ENCODE assay signal across 18 cellular contexts in the genomic region with DNA sequence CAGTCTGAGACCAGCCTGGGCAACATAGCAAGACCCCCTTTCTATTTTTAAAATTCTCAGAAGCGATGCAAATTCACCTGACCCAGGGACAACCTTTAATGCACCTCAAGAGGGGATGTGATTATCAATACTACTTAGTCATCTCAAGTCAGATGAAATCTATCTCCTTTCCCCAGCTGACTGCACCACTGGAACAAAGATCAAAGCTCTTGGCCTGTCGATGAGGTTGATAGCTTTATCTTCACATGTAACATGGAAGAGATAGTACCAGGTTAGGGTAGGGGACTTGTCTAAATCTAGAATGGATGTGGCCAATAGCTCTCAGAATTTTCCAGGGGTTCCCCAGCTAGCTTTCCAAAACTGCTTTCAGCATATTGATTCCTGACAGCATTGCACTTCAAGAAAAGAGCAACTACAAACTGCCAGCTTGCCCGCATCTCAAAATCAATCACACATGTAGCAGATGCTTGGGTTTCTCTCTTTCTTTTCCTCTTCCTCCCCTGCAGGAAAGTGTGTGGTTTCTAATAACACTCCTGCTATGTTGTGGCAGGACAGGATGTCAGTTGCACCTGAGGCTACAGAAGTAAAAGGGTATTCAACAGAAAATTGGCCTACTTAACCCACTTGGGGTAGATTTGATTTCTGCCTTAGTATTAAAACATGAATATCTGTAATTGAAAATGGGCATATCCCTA. TPM values are rescaled to one million over a fixed set of nuclear protein-coding genes. Genes with fewer than 3 reads are reported as not detected.
DNase-seq lines count a peak whose midpoint lies in the region; ATAC-seq and TF ChIP-seq lines count a peak whose summit lies in the region.
"Had no signal": no experiment of that assay in that cellular context is flagged by ENCODE, and none has a peak within 500 bp of the region (broad histone marks: within the 10 kb centered on the region; RNA-seq: fewer than 3 reads in every experiment).

No MANE protein-coding gene starts in this region.

- H3K27ac Mint-ChIP-seq in activated naive CD8-positive, alpha-beta T cell treated with anti-CD3 and anti-CD28 coated beads, Interleukin-2, amount 10 ng/mL, durations not matched to agents 7 days and 5 days: peak overlapping the region; percentile 70
- no peak overlapping the region for H3K27ac Mint-ChIP-seq in activated naive CD8-positive, alpha-beta T cell treated with anti-CD3 and anti-CD28 coated beads for 36 hours
- H3K27ac Mint-ChIP-seq in T-cell (peak overlapping the region; percentile 60 to 72), MCF 10A (ENCODE audit: low read depth, unreplicated experiment) (no peak overlapping the region)
- H3K27ac Mint-ChIP-seq in natural killer cell treated with Interleukin-12 subunit alpha and Interleukin-12 subunit beta and Interleukin-15 and Interleukin-18, amount 100 ng/mL, for 72 hours: no peak overlapping the region
- H3K27ac Mint-ChIP-seq: activated T-cell treated with anti-CD3 and anti-CD28 coated beads, Interleukin-2, amount 50 U/mL, for 72 hours had no signal

- peak; percentile 60 for ATAC-seq in activated naive CD8-positive, alpha-beta T cell treated with anti-CD3 and anti-CD28 coated beads, Interleukin-2, amount 10 ng/mL, durations not matched to agents 7 days and 5 days (ENCODE audit: low read depth)
- ATAC-seq in GM21717 (IDR thresholded peaks at IDR 0.05; ENCODE audit: unreplicated experiment) (peak; percentile 77), T-cell (replicated peaks in 1 of 4) (peak in 3 of 4 experiments; percentile 52 to 69 (median 61))
- ATAC-seq in natural killer cell treated with Interleukin-12 subunit alpha and Interleukin-12 subunit beta and Interleukin-15 and Interleukin-18, amount 100 ng/mL, for 72 hours: no peak
- ATAC-seq: activated T-cell treated with anti-CD3 and anti-CD28 coated beads, Interleukin-2, amount 50 U/mL, for 72 hours had no signal

- TF ChIP-seq CTCF in BE2C (IDR thresholded peaks at IDR 0.05; ENCODE audit: low read depth, low read length) (no peak), MCF 10A (IDR thresholded peaks at IDR 0.05; ENCODE audit: unreplicated experiment) (no peak)

- intact Hi-C loops in MCF 10A (cut with micrococcal nuclease): no loop called here

- H3K36me3 ChIP-seq in BE2C: no peaks in the 10 kb centered on the region

- no peaks in the 10 kb centered on the region for H3K36me3 Mint-ChIP-seq in activated naive CD8-positive, alpha-beta T cell treated with anti-CD3 and anti-CD28 coated beads, Interleukin-2, amount 10 ng/mL, durations not matched to agents 7 days and 5 days
- H3K36me3 Mint-ChIP-seq in activated naive CD8-positive, alpha-beta T cell treated with anti-CD3 and anti-CD28 coated beads for 36 hours: no peaks in the 10 kb centered on the region
- H3K36me3 Mint-ChIP-seq in T-cell (no peaks in the 10 kb centered on the region), MCF 10A (ENCODE audit: insufficient read depth, unreplicated experiment) (no peaks in the 10 kb centered on the region)
- H3K36me3 Mint-ChIP-seq in natural killer cell treated with Interleukin-12 subunit alpha and Interleukin-12 subunit beta and Interleukin-15 and Interleukin-18, amount 100 ng/mL, for 72 hours: no peaks in the 10 kb centered on the region

- no peaks in the 10 kb centered on the region for H3K27me3 Mint-ChIP-seq in activated naive CD8-positive, alpha-beta T cell treated with anti-CD3 and anti-CD28 coated beads, Interleukin-2, amount 10 ng/mL, durations not matched to agents 7 days and 5 days
- H3K27me3 Mint-ChIP-seq in activated naive CD8-positive, alpha-beta T cell treated with anti-CD3 and anti-CD28 coated beads for 36 hours: no peaks in the 10 kb centered on the region
- H3K27me3 Mint-ChIP-seq in T-cell (peaks cover 0 to 24% of the 10 kb centered on the region in 2 donors), MCF 10A (ENCODE audit: insufficient read depth, unreplicated experiment) (peaks cover 60% of the 10 kb centered on the region)
- H3K27me3 Mint-ChIP-seq in natural killer cell treated with Interleukin-12 subunit alpha and Interleukin-12 subunit beta and Interleukin-15 and Interleukin-18, amount 100 ng/mL, for 72 hours: peaks cover 0 to 13% of the 10 kb centered on the region in 2 donors

- H3K4me1 Mint-ChIP-seq in activated naive CD8-positive, alpha-beta T cell treated with anti-CD3 and anti-CD28 coated beads, Interleukin-2, amount 10 ng/mL, durations not matched to agents 7 days and 5 days: peaks cover 32% of the 10 kb centered on the region
- peaks cover 15% of the 10 kb centered on the region for H3K4me1 Mint-ChIP-seq in activated naive CD8-positive, alpha-beta T cell treated with anti-CD3 and anti-CD28 coated beads for 36 hours
- H3K4me1 Mint-ChIP-seq in T-cell (peaks cover 17 to 34% (median 28%) of the 10 kb centered on the region in 3 donors), MCF 10A (ENCODE audit: insufficient read depth, unreplicated experiment) (no peaks in the 10 kb centered on the region)
- peaks cover 5 to 14% of the 10 kb centered on the region in 2 donors for H3K4me1 Mint-ChIP-seq in natural killer cell treated with Interleukin-12 subunit alpha and Interleukin-12 subunit beta and Interleukin-15 and Interleukin-18, amount 100 ng/mL, for 72 hours (ENCODE audit: low read depth in 2 of 2)

- H3K4me3 ChIP-seq in BE2C (ENCODE audit: low read depth, low read length): no peak overlapping the region

- POLR2A ChIA-PET in activated naive CD8-positive, alpha-beta T cell treated with anti-CD3 and anti-CD28 coated beads, Interleukin-2, amount 10 ng/mL, durations not matched to agents 7 days and 5 days (lab: Charles Lee): interaction anchor here (2.4 kb wide), 1 partner anchor 12 kb away, joined by 8 read pairs; the partner anchor contains the start of gene TMEM164
- POLR2A ChIA-PET in T-cell (lab: Charles Lee) (interaction anchor here in 1 of 2 donors (0.9 kb wide), 1 partner anchor 21 kb away, joined by 3 read pairs; no protein-coding TSS in a partner anchor), MCF 10A (lab: Yijun Ruan, JAX) (interaction anchor here (0.6 to 0.7 kb wide), 2 partner anchors 63 to 349 kb away, joined by 3 to 4 read pairs; no protein-coding TSS in a partner anchor)

- H3K4me1 ChIP-seq in BE2C: no peaks in the 10 kb centered on the region

- H3K9me3 Mint-ChIP-seq in activated naive CD8-positive, alpha-beta T cell treated with anti-CD3 and anti-CD28 coated beads, Interleukin-2, amount 10 ng/mL, durations not matched to agents 7 days and 5 days: no peaks in the 10 kb centered on the region
- H3K9me3 Mint-ChIP-seq in activated naive CD8-positive, alpha-beta T cell treated with anti-CD3 and anti-CD28 coated beads for 36 hours: no peaks in the 10 kb centered on the region
- no peaks in the 10 kb centered on the region for H3K9me3 Mint-ChIP-seq in T-cell
- H3K9me3 Mint-ChIP-seq in natural killer cell treated with Interleukin-12 subunit alpha and Interleukin-12 subunit beta and Interleukin-15 and Interleukin-18, amount 100 ng/mL, for 72 hours: no peaks in the 10 kb centered on the region
- no peaks in the 10 kb centered on the region for H3K9me3 Mint-ChIP-seq in MCF 10A (ENCODE audit: unreplicated experiment)
- H3K9me3 Mint-ChIP-seq: activated T-cell treated with anti-CD3 and anti-CD28 coated beads, Interleukin-2, amount 50 U/mL, for 72 hours had no signal

- H3K9me3 ChIP-seq in BE2C: no peaks in the 10 kb centered on the region

- peak overlapping the region; percentile 56 for H3K4me3 Mint-ChIP-seq in activated naive CD8-positive, alpha-beta T cell treated with anti-CD3 and anti-CD28 coated beads, Interleukin-2, amount 10 ng/mL, durations not matched to agents 7 days and 5 days
- H3K4me3 Mint-ChIP-seq in activated naive CD8-positive, alpha-beta T cell treated with anti-CD3 and anti-CD28 coated beads for 36 hours: no peak overlapping the region
- H3K4me3 Mint-ChIP-seq in T-cell: peak overlapping the region in 1 of 3 donors; percentile 20
- peak overlapping the region; percentile 35 for H3K4me3 Mint-ChIP-seq in natural killer cell treated with Interleukin-12 subunit alpha and Interleukin-12 subunit beta and Interleukin-15 and Interleukin-18, amount 100 ng/mL, for 72 hours
- H3K4me3 Mint-ChIP-seq in MCF 10A (ENCODE audit: unreplicated experiment): no peak overlapping the region

- no peaks in the 10 kb centered on the region for H3K27me3 ChIP-seq in BE2C

- CTCF ChIA-PET in T-cell (lab: Charles Lee) (no interaction called here), MCF 10A (lab: Yijun Ruan, JAX) (interaction anchor here (1.5 kb wide), 1 partner anchor 36 kb away, joined by 5 read pairs; no protein-coding TSS in a partner anchor)

- no peak for DNase-seq in activated naive CD8-positive, alpha-beta T cell treated with anti-CD3 and anti-CD28 coated beads, Interleukin-2, amount 10 ng/mL, durations not matched to agents 7 days and 5 days
- no peak for DNase-seq in activated naive CD8-positive, alpha-beta T cell treated with anti-CD3 and anti-CD28 coated beads for 36 hours
- no peak for DNase-seq in T-cell
- DNase-seq in natural killer cell treated with Interleukin-12 subunit alpha and Interleukin-12 subunit beta and Interleukin-15 and Interleukin-18, amount 100 ng/mL, for 72 hours (ENCODE audit: low spot score): no peak
- DNase-seq in activated CD4-positive, CD25-positive, alpha-beta regulatory T cell treated with anti-CD3 and anti-CD28 coated beads, Interleukin-2, amount 50 U/mL, for 72 hours: no peak
- DNase-seq in BE2C: no peak
- DNase-seq in MCF 10A (ENCODE audit: unreplicated experiment): no peak
- DNase-seq: activated CD4-positive, alpha-beta T cell treated with anti-CD3 and anti-CD28 coated beads for 4 hours; activated T-cell treated with anti-CD3 and anti-CD28 coated beads, Interleukin-2, amount 50 U/mL, for 72 hours; amygdala; cerebellar nuclear complex; HCEC 1CT; NCI-H524; SHP77 treated with DMSO at 0.1 percent for 48 hours; stimulated activated CD4-positive, alpha-beta T cell treated with anti-CD3 and anti-CD28 coated beads, Interleukin-4, amount 100 ng/mL, for 4 hours; stimulated activated CD8-positive, alpha-beta memory T cell treated with anti-CD3 and anti-CD28 coated beads, Interleukin-4, amount 100 ng/mL, for 48 hours; T-helper 9 cell had no signal

- BruUV-seq in MCF 10A (replicated peaks; lab: Mats Ljungman, UMichigan): no TSS peak

RNA-seq across cellular contexts. Expression of gene TMEM164, which starts 12.2 kb away (rescaled TPM):
- 10 to 100 TPM; 18.2 to 22.3 TPM for total RNA-seq in activated naive CD8-positive, alpha-beta T cell treated with anti-CD3 and anti-CD28 coated beads, Interleukin-2, amount 10 ng/mL, durations not matched to agents 7 days and 5 days
- total RNA-seq in activated naive CD8-positive, alpha-beta T cell treated with anti-CD3 and anti-CD28 coated beads for 36 hours: 10 to 100 TPM in 1 of 2 experiments, 1 to 10 TPM in 1; 9.1 to 11.0 TPM
- total RNA-seq in T-cell (10 to 100 TPM; 16.9 to 20.6 (median 19.8) TPM), MCF 10A (2022) (39.2 and 39.4 TPM in 2 replicates)
- 10 to 100 TPM; 29.6 to 41.0 TPM for total RNA-seq in natural killer cell treated with Interleukin-12 subunit alpha and Interleukin-12 subunit beta and Interleukin-15 and Interleukin-18, amount 100 ng/mL, for 72 hours
- polyA plus RNA-seq in BE2C (2012; ENCODE audit: insufficient read depth, insufficient read length, low read depth): 8.9 TPM

Comparison
In these comparisons a context has a peak if more than half of its experiments do, and no peak if none do; other contexts are left out.
1. H3K27ac Mint-ChIP-seq: peak in activated naive CD8-positive, alpha-beta T cell treated with anti-CD3 and anti-CD28 coated beads, Interleukin-2, amount 10 ng/mL, durations not matched to agents 7 days and 5 days (single experiment) and T-cell (2 of 2); none in activated naive CD8-positive, alpha-beta T cell treated with anti-CD3 and anti-CD28 coated beads for 36 hours (single experiment), natural killer cell treated with Interleukin-12 subunit alpha and Interleukin-12 subunit beta and Interleukin-15 and Interleukin-18, amount 100 ng/mL, for 72 hours (0 of 2) and MCF 10A (single experiment).
2. H3K4me3 Mint-ChIP-seq: peak in activated naive CD8-positive, alpha-beta T cell treated with anti-CD3 and anti-CD28 coated beads, Interleukin-2, amount 10 ng/mL, durations not matched to agents 7 days and 5 days (single experiment) and natural killer cell treated with Interleukin-12 subunit alpha and Interleukin-12 subunit beta and Interleukin-15 and Interleukin-18, amount 100 ng/mL, for 72 hours (single experiment); none in activated naive CD8-positive, alpha-beta T cell treated with anti-CD3 and anti-CD28 coated beads for 36 hours (single experiment) and MCF 10A (single experiment).
3. ATAC-seq: peak in activated naive CD8-positive, alpha-beta T cell treated with anti-CD3 and anti-CD28 coated beads, Interleukin-2, amount 10 ng/mL, durations not matched to agents 7 days and 5 days (single experiment), GM21717 (single experiment) and T-cell (3 of 4); none in natural killer cell treated with Interleukin-12 subunit alpha and Interleukin-12 subunit beta and Interleukin-15 and Interleukin-18, amount 100 ng/mL, for 72 hours (0 of 2).